ENCODE assay signal across 12 cellular contexts in genomic region chr20:49631074-49631716, GRCh38.
A peak's percentile ranks its signal among the peaks of the same experiment; 100 is the strongest.
DNase-seq lines count a peak whose midpoint lies in the region; ATAC-seq and TF ChIP-seq lines count a peak whose summit lies in the region.
"Had no signal": no experiment of that assay in that cellular context is flagged by ENCODE, and none has a peak within 500 bp of the region (broad histone marks: within the 10 kb centered on the region; RNA-seq: fewer than 3 reads in every experiment).

No MANE protein-coding gene starts in this region.

- peak in 1 of 4 donors; percentile 21 for DNase-seq in body of pancreas
- no peak for DNase-seq in neural crest cell (ENCODE audit: low read depth, low spot score)
- no peak for DNase-seq in stimulated activated naive CD4-positive, alpha-beta T cell treated with Interleukin-2 at 50 U/mL for 16 hours (lab: John Stamatoyannopoulos, UW)
- no peak for DNase-seq in erythroblast (lab: John Stamatoyannopoulos, UW)
- DNase-seq in NK-92 (lab: John Stamatoyannopoulos, UW; ENCODE audit: unreplicated experiment), result no peak
- no peak for DNase-seq in CD1c-positive myeloid dendritic cell (ENCODE audit: extremely low spot score)
- DNase-seq: activated naive CD4-positive, alpha-beta T cell treated with anti-CD3 and anti-CD28 coated beads, Interleukin-2, amount 10 ng/mL, durations not matched to agents 7 days and 5 days; naive B cell; NCI-H2227 treated with DMSO at 0.1 percent for 48 hours; uterus had no signal

- H3K27ac Mint-ChIP-seq in neural crest cell (ENCODE audit: unreplicated experiment), result peak overlapping the region; percentile 10
- H3K27ac Mint-ChIP-seq: activated naive CD4-positive, alpha-beta T cell treated with anti-CD3 and anti-CD28 coated beads, Interleukin-2, amount 10 ng/mL, durations not matched to agents 7 days and 5 days had no signal

- peaks cover 48% of the 10 kb centered on the region for H3K4me1 Mint-ChIP-seq in neural crest cell
- H3K4me1 Mint-ChIP-seq: activated naive CD4-positive, alpha-beta T cell treated with anti-CD3 and anti-CD28 coated beads, Interleukin-2, amount 10 ng/mL, durations not matched to agents 7 days and 5 days had no signal

- 36 to 49% methylated on average over 8 of the region's 8 CpGs for WGBS in body of pancreas, 2 donors

- H3K4me1 ChIP-seq in body of pancreas, result peaks cover 7% of the 10 kb centered on the region
- H3K4me1 ChIP-seq: uterus had no signal

- no peaks in the 10 kb centered on the region for H3K9me3 ChIP-seq in body of pancreas
- H3K9me3 ChIP-seq: uterus had no signal

- TF ChIP-seq POLR2A in body of pancreas (IDR thresholded peaks at IDR 0.05) (no peak), erythroblast (IDR thresholded peaks at IDR 0.05; ENCODE audit: low read length) (no peak)

- peaks cover 19% of the 10 kb centered on the region for H3K36me3 Mint-ChIP-seq in neural crest cell (ENCODE audit: low read depth)

- H3K36me3 ChIP-seq in body of pancreas (replicated peaks in 1 of 2; ENCODE audit: insufficient read depth in 1 of 2, low read depth in 2 of 2), result peaks cover 0 to 8% of the 10 kb centered on the region in 2 donors
- H3K36me3 ChIP-seq: uterus had no signal

- H3K27me3 ChIP-seq in body of pancreas, result no peaks in the 10 kb centered on the region
- H3K27me3 ChIP-seq: uterus had no signal

- peak overlapping the region; percentile 5 to 58 (median 34) for H3K27ac ChIP-seq in body of pancreas

- no peak overlapping the region for H3K4me3 ChIP-seq in body of pancreas
- H3K4me3 ChIP-seq: uterus had no signal

- ATAC-seq in GM18517 (IDR thresholded peaks at IDR 0.05; ENCODE audit: unreplicated experiment) (peak; percentile 22), HG02763 (IDR thresholded peaks at IDR 0.05; ENCODE audit: unreplicated experiment) (peak; percentile 28), body of pancreas (peak; percentile 56)

- H3K27me3 Mint-ChIP-seq in neural crest cell (ENCODE audit: low read depth), result no peaks in the 10 kb centered on the region

- intact Hi-C loops in body of pancreas (cut with DNase I), result no loop called here

- H3K4me3 Mint-ChIP-seq in neural crest cell, result no peak overlapping the region
- H3K4me3 Mint-ChIP-seq: activated naive CD4-positive, alpha-beta T cell treated with anti-CD3 and anti-CD28 coated beads, Interleukin-2, amount 10 ng/mL, durations not matched to agents 7 days and 5 days had no signal

- TF ChIP-seq CTCF in body of pancreas (IDR thresholded peaks at IDR 0.05) (no peak), neural crest cell (conservative IDR thresholded peaks at IDR 0.05) (no peak)

- peaks cover 3% of the 10 kb centered on the region for H3K9me3 Mint-ChIP-seq in neural crest cell
